Comparison of ENCODE assay signal across 14 cellular contexts in genomic region chr9:42235352-42235991, GRCh38. TPM values are rescaled to one million over a fixed set of nuclear protein-coding genes. Genes with fewer than 3 reads are reported as not detected.
DNase-seq lines count a peak whose midpoint lies in the region; ATAC-seq and TF ChIP-seq lines count a peak whose summit lies in the region.
"Not testable (repeated sequence)": the region's sequence is repeated elsewhere in the genome, so short reads cannot be mapped to it uniquely, and the experiment has no call there.
"Had no signal": no experiment of that assay in that cellular context is flagged by ENCODE, and none has a peak within 500 bp of the region (broad histone marks: within the 10 kb centered on the region; RNA-seq: fewer than 3 reads in every experiment).

No MANE protein-coding gene starts in this region.

- not testable (repeated sequence) for H3K4me3 ChIP-seq in fibroblast of pulmonary artery (replicated peaks; ENCODE audit: low read depth, low read length); heart left ventricle; left ventricle myocardium inferior

- peaks cover 0 to 24% (median 0%) of the 10 kb centered on the region in 12 donors for H3K4me1 ChIP-seq in heart left ventricle
- H3K4me1 ChIP-seq in left ventricle myocardium inferior = peaks cover 26% of the 10 kb centered on the region

- H3K9me3 ChIP-seq in heart left ventricle; left ventricle myocardium inferior (replicated peaks): not testable (repeated sequence)

- not testable (repeated sequence) for TF ChIP-seq CTCF in fibroblast of pulmonary artery (IDR thresholded peaks at IDR 0.05; ENCODE audit: low read length, missing control alignments); heart left ventricle (IDR thresholded peaks at IDR 0.05); left ventricle myocardium inferior (IDR thresholded peaks at IDR 0.05; ENCODE audit: borderline replicate concordance)

- no CpG with 5 or more reads among the region's 1 CpG for WGBS in heart left ventricle, 4 donors

- not testable (repeated sequence) for H3K27me3 ChIP-seq in heart left ventricle; left ventricle myocardium inferior (ENCODE audit: low read depth)

- TF ChIP-seq POLR2A in heart left ventricle (IDR thresholded peaks at IDR 0.05) = not testable (repeated sequence)

- DNase-seq in dermis microvascular lymphatic vessel endothelial cell (ENCODE audit: low read depth in 2 of 2) = peak; percentile 5 to 70
- DNase-seq in fibroblast of pulmonary artery (ENCODE audit: low read depth) = peak; percentile 38
- DNase-seq in heart left ventricle, left ventricle myocardium inferior: not testable (repeated sequence)
- DNase-seq in pulmonary artery endothelial cell (ENCODE audit: low read depth, low spot score) = peak; percentile 57

- H3K27ac ChIP-seq in heart left ventricle = peak overlapping the region in 4 of 12 donors; percentile 31 to 60 (median 49)
- peak overlapping the region; percentile 85 for H3K27ac ChIP-seq in left ventricle myocardium inferior (replicated peaks)

- intact Hi-C loops in heart left ventricle (cut with DNase I); left ventricle myocardium inferior (cut with micrococcal nuclease): not testable (repeated sequence)

- not testable (repeated sequence) for H3K36me3 ChIP-seq in heart left ventricle, left ventricle myocardium inferior

- ATAC-seq in heart left ventricle = peak; percentile 57 to 84 (median 78)

RNA-seq across cellular contexts. Expression of gene SPATA31A6, which starts 52.0 kb away (rescaled TPM):
- total RNA-seq in dermis microvascular lymphatic vessel endothelial cell (not detected in 2 replicates), heart left ventricle (not detected), left ventricle myocardium inferior (not detected), pulmonary artery endothelial cell (not detected in 2 replicates)
- not detected for polyA plus RNA-seq in heart left ventricle
- total RNA-seq: A172; A673; Calu3; CD4-positive, alpha-beta memory T cell; Daoy; G401; GM23338; H4 had no signal
- polyA plus RNA-seq: BJ; CD4-positive, alpha-beta memory T cell; GM23338 had no signal
